Comparison of ENCODE assay signal across 19 cellular contexts in genomic region chr2:105521616-105522015, GRCh38.
A peak's percentile ranks its signal among the peaks of the same experiment; 100 is the strongest.
DNase-seq lines count a peak whose midpoint lies in the region; ATAC-seq, FAIRE-seq and TF ChIP-seq lines count a peak whose summit lies in the region.
"Had no signal": no experiment of that assay in that cellular context is flagged by ENCODE, and none has a peak within 500 bp of the region (broad histone marks: within the 10 kb centered on the region; RNA-seq: fewer than 3 reads in every experiment).

No MANE protein-coding gene starts in this region.

- no peak overlapping the region for H2BK5ac ChIP-seq in neuronal stem cell (ENCODE audit: low read length)

- H2BK120ac ChIP-seq in neuronal stem cell (ENCODE audit: low read depth, low read length): no peak overlapping the region

- H3K4ac ChIP-seq in neuronal stem cell (ENCODE audit: low read length): no peak overlapping the region

- no TSS peak for BruUV-seq in Panc1 (replicated peaks; lab: Mats Ljungman, UMichigan)

- no peak overlapping the region for H4K91ac ChIP-seq in neuronal stem cell (ENCODE audit: low read depth, low read length, poor library complexity)

- DNase-seq in DMS53 (lab: John Stamatoyannopoulos, UW) (peak; percentile 20), DMS53 treated with DMSO at 0.1 percent for 48 hours (lab: John Stamatoyannopoulos, UW; ENCODE audit: unreplicated experiment) (no peak), Panc1 (ENCODE audit: low read depth, low spot score) (no peak), esophagus muscularis mucosa (ENCODE audit: extremely low spot score) (peak; percentile 60), neuronal stem cell (ENCODE audit: low spot score) (no peak), NOMO-1 treated with dmso at 0.1 percent for 144 hours (lab: John Stamatoyannopoulos, UW; ENCODE audit: unreplicated experiment) (no peak), inferior parietal cortex (ENCODE audit: extremely low spot score) (no peak), GM19239 (ENCODE audit: insufficient read length, low spot score) (no peak)
- DNase-seq: AML-193, DMS153, DND-41, HCEC 1CT had no signal

- intact Hi-C loops in Panc1 (cut with micrococcal nuclease; ENCODE audit: unreplicated experiment): loop anchor here (2.0 to 5.0 kb wide), 4 partner anchors 67 to 177 kb away; partner anchors contain the start of gene FHL2
- intact Hi-C loops in esophagus muscularis mucosa (cut with DNase I): no loop called here

- CTCF ChIA-PET in Panc1 (lab: Charles Lee): interaction anchor here (0.6 to 2.6 kb wide), 5 partner anchors 117 to 177 kb away, joined by 3 to 12 read pairs (median 3); no protein-coding TSS in a partner anchor

- H2AK5ac ChIP-seq in neuronal stem cell (ENCODE audit: low read depth, low read length): no peak overlapping the region

- no peak overlapping the region for H3K4me3 ChIP-seq in Panc1 (ENCODE audit: low read depth in 2 of 2, low read length in 2 of 2)
- H3K4me3 ChIP-seq in esophagus muscularis mucosa: no peak overlapping the region
- no peak overlapping the region for H3K4me3 ChIP-seq in neuronal stem cell (ENCODE audit: low read length in 2 of 2)
- H3K4me3 ChIP-seq: A549, GM12878, GM23338 had no signal

- ATAC-seq in Panc1: 0 out of 2 replicates have a peak, but pooled peaks have one; percentile 30
- ATAC-seq: GM12878, GM23338 had no signal

- no peak for FAIRE-seq in GM19239 (lab: Jason Lieb, UNC)
- FAIRE-seq: A549, H54 had no signal

- H3K79me1 ChIP-seq in neuronal stem cell (ENCODE audit: low read depth, low read length): no peaks in the 10 kb centered on the region

- H4K8ac ChIP-seq in neuronal stem cell (ENCODE audit: low read depth, low read length): no peak overlapping the region

- no peak overlapping the region for H3K4me2 ChIP-seq in neuronal stem cell (ENCODE audit: insufficient read depth, low read length, poor library complexity, severe bottlenecking)
- H3K4me2 ChIP-seq: A549, GM23338 had no signal

- TF ChIP-seq EP300 in esophagus muscularis mucosa (IDR thresholded peaks at IDR 0.05): no peak

- H3K9me3 ChIP-seq in Panc1 (ENCODE audit: control insufficient read depth, insufficient read depth, low read depth, low read length): no peaks in the 10 kb centered on the region
- no peaks in the 10 kb centered on the region for H3K9me3 ChIP-seq in esophagus muscularis mucosa
- H3K9me3 ChIP-seq in neuronal stem cell (replicated peaks in 1 of 2; ENCODE audit: control insufficient read depth in 2 of 2, insufficient read depth in 1 of 2, low read depth in 1 of 2, low read length in 2 of 2): peaks cover 0 to 7% of the 10 kb centered on the region in 2 donors
- H3K9me3 ChIP-seq: A549 had no signal

- in situ Hi-C loops in Panc1 (cut with HindIII; ENCODE audit: low pct_unique_long_range_greater_than_20kb, low sequenced_read_pairs): no loop called here

- POLR2A ChIA-PET in Panc1 (lab: Charles Lee): interaction anchor here (1.3 kb wide), 1 partner anchor 122 kb away, joined by 4 read pairs; no protein-coding TSS in a partner anchor

- H2AFZ ChIP-seq in neuronal stem cell (ENCODE audit: low read length): peak overlapping the region; percentile 25
- H2AFZ ChIP-seq: GM23338 had no signal

- H2BK12ac ChIP-seq in neuronal stem cell (ENCODE audit: low read length): no peak overlapping the region

- no peak overlapping the region for H2BK15ac ChIP-seq in neuronal stem cell (ENCODE audit: low read length)

- no peak for TF ChIP-seq POLR2A in esophagus muscularis mucosa (IDR thresholded peaks at IDR 0.05; ENCODE audit: low read depth)

- no peak overlapping the region for H3K14ac ChIP-seq in neuronal stem cell (ENCODE audit: low read length)

- TF ChIP-seq CTCF in Panc1 (IDR thresholded peaks at IDR 0.05) (no peak), esophagus muscularis mucosa (IDR thresholded peaks at IDR 0.05) (no peak)

- WGBS in esophagus muscularis mucosa: 85% methylated on average over 6 of the region's 6 CpGs
- no CpG with 5 or more reads among the region's 6 CpGs for WGBS in neuronal stem cell (ENCODE audit: extremely low coverage in 2 of 2, insufficient read length in 2 of 2, insufficient replicate concordance in 1 of 2), 2 donors

- H3K27me3 ChIP-seq in Panc1 (ENCODE audit: control insufficient read depth, insufficient read depth, low read length) (no peaks in the 10 kb centered on the region), esophagus muscularis mucosa (peaks cover 0 to 3% (median 0%) of the 10 kb centered on the region in 4 donors), neuronal stem cell (ENCODE audit: control insufficient read depth in 3 of 3, insufficient read depth in 3 of 3, low read depth in 1 of 3, low read length in 3 of 3) (no peaks in the 10 kb centered on the region)

- no peak overlapping the region for H3K23ac ChIP-seq in neuronal stem cell (ENCODE audit: low read depth, low read length, poor library complexity)

- H3K4me1 ChIP-seq in Panc1 (ENCODE audit: control insufficient read depth, insufficient read depth, low read length) (peaks cover 45% of the 10 kb centered on the region), esophagus muscularis mucosa (peaks cover 13 to 23% (median 17%) of the 10 kb centered on the region in 4 donors), neuronal stem cell (ENCODE audit: control insufficient read depth in 2 of 2, insufficient read depth in 1 of 2, low read depth in 1 of 2, low read length in 2 of 2) (no peaks in the 10 kb centered on the region)

- H3K27ac ChIP-seq in Panc1 (ENCODE audit: low read length) (peak overlapping the region; percentile 88), esophagus muscularis mucosa (replicated peaks in 1 of 4) (no peak overlapping the region), neuronal stem cell (replicated peaks; ENCODE audit: low read length) (no peak overlapping the region)
- H3K27ac ChIP-seq: 22Rv1, C4-2B, HL-60 had no signal

- H3K18ac ChIP-seq in neuronal stem cell (ENCODE audit: low read length): no peak overlapping the region

- H3K36me3 ChIP-seq in Panc1 (ENCODE audit: control insufficient read depth, insufficient read depth, low read length) (no peaks in the 10 kb centered on the region), esophagus muscularis mucosa (no peaks in the 10 kb centered on the region), neuronal stem cell (replicated peaks in 1 of 2; ENCODE audit: control insufficient read depth in 2 of 2, insufficient read depth in 2 of 2, low read length in 2 of 2) (no peaks in the 10 kb centered on the region)

- H3K9ac ChIP-seq in neuronal stem cell (ENCODE audit: low read depth, low read length, poor library complexity): no peak overlapping the region

Comparison
In these comparisons a context has a peak if more than half of its experiments do, and no peak if none do; other contexts are left out.
1. DNase-seq: peak in DMS53 (single experiment) and esophagus muscularis mucosa (single experiment); none in DMS53 treated with DMSO at 0.1 percent for 48 hours (single experiment), Panc1 (single experiment), neuronal stem cell (single experiment), NOMO-1 treated with dmso at 0.1 percent for 144 hours (single experiment), inferior parietal cortex (single experiment) and GM19239 (single experiment).